In the genomic region with DNA sequence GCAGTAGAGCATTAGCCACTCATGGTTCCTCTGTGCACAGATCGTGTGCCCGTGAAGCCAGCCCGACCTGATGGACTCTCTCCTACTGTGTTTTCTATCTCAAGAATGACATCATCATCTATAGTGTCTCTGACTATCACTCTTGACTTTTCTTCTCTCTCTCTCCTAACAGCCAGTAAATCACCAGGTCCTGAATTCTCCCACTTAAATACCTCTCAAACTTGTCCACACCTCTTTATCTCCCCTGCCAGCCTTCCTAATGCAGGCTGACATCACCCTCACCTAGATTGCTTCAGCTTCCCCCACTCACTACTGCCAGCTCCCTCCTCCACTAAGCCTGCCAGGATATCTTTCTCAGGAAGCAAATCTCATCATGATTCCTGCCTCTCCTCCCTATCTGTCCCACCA, we compare ENCODE assay signal across 16 cellular contexts.
"Had no signal": no experiment of that assay in that cellular context is flagged by ENCODE, and none has a peak within 500 bp of the region (broad histone marks: within the 10 kb centered on the region; RNA-seq: fewer than 3 reads in every experiment).

No MANE protein-coding gene starts in this region.

- ATAC-seq: activated CD8-positive, alpha-beta T cell treated with anti-CD3 and anti-CD28 coated beads for 36 hours; activated T-cell treated with anti-CD3 and anti-CD28 coated beads, Interleukin-2, amount 50 U/mL, for 72 hours; body of pancreas; psoas muscle; T-cell; WTC11 had no signal

- DNase-seq: activated CD4-positive, alpha-beta T cell treated with anti-CD3 and anti-CD28 coated beads for 48 hours; activated CD8-positive, alpha-beta T cell treated with anti-CD3 and anti-CD28 coated beads for 36 hours; activated gamma-delta T cell treated with Interleukin-2 at 50 U/mL for 16 hours; activated T-cell treated with anti-CD3 and anti-CD28 coated beads, Interleukin-2, amount 50 U/mL, for 72 hours; amygdala; body of pancreas; central memory CD4-positive, alpha-beta T cell; colonic mucosa; esophagus squamous epithelium; psoas muscle; sigmoid colon; stimulated activated CD4-positive, alpha-beta T cell treated with anti-CD3 and anti-CD28 coated beads, Interleukin-1b, Interleukin-23, amount 100 ng/mL, for 48 hours; T-cell; T-helper 9 cell had no signal

- H3K4me3 ChIP-seq: body of pancreas, colonic mucosa, esophagus squamous epithelium, psoas muscle, sigmoid colon, thoracic aorta had no signal

- H3K9me3 ChIP-seq: body of pancreas, colonic mucosa, esophagus squamous epithelium, psoas muscle, sigmoid colon, thoracic aorta had no signal

- H3K36me3 ChIP-seq: colonic mucosa, esophagus squamous epithelium, sigmoid colon, thoracic aorta had no signal

- H3K4me1 ChIP-seq: body of pancreas, colonic mucosa, esophagus squamous epithelium, psoas muscle, sigmoid colon had no signal

- H3K27ac ChIP-seq: body of pancreas, colonic mucosa, esophagus squamous epithelium, psoas muscle, sigmoid colon, thoracic aorta had no signal

- H3K27me3 ChIP-seq: body of pancreas, colonic mucosa, esophagus squamous epithelium, sigmoid colon had no signal
